ENCODE assay signal across 11 cellular contexts in the genomic region with DNA sequence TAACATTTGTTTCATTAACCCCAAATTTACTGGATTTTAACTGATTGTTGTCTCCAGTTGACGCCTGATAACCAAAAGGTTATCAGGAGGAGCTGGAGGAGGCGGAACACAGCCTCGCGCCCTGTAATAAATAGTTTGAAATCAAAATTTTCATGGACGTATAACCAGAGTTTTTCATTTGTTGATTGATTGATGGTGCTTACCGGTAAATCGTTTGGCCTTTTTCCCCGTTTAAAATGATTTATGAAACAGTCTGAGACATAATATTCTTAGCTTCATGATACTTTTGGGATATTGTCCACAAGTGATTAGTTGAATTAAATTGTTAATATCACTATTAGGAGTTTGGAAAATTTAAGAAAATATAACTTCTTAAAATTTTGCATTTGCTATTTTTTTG. TPM values are rescaled to one million over a fixed set of nuclear protein-coding genes. Genes with fewer than 3 reads are reported as not detected.
DNase-seq lines count a peak whose midpoint lies in the region; ATAC-seq and TF ChIP-seq lines count a peak whose summit lies in the region.
"Had no signal": no experiment of that assay in that cellular context is flagged by ENCODE, and none has a peak within 500 bp of the region (broad histone marks: within the 10 kb centered on the region; RNA-seq: fewer than 3 reads in every experiment).

No MANE protein-coding gene starts in this region.

- no peak for ATAC-seq in psoas muscle

- H4K20me1 ChIP-seq in DOHH2 (ENCODE audit: control insufficient read depth, insufficient read depth, low read depth, low read length) (peaks cover 2% of the 10 kb centered on the region; the same call in 1 of the 2 replicates), MM.1S (ENCODE audit: insufficient read depth, low read length) (no peaks in the 10 kb centered on the region)

- CTCF ChIA-PET in RWPE1 (lab: Yijun Ruan, JAX), result interaction anchor here (0.6 kb wide), 1 partner anchor 1637 kb away, joined by 3 read pairs; the partner anchor contains the start of gene RRAGA

- H3K36me3 Mint-ChIP-seq in activated T-helper 2 cell treated with anti-CD3 and anti-CD28 coated beads, Interferon-gamma antibody, Interleukin-2, Interleukin-4, amounts not matched to agents 10 μg/mL and 5 μg/mL and 100 μg/mL, durations not matched to agents 14 hours and 24 hours and 36 hours (ENCODE audit: low read depth), result no peaks in the 10 kb centered on the region

- no peaks in the 10 kb centered on the region for H3K9me3 ChIP-seq in DOHH2 (ENCODE audit: control insufficient read depth, insufficient read depth, low read length)
- H3K9me3 ChIP-seq in MM.1S (replicated peaks; ENCODE audit: insufficient read depth, low read length), result no peaks in the 10 kb centered on the region
- no peaks in the 10 kb centered on the region for H3K9me3 ChIP-seq in psoas muscle
- H3K9me3 ChIP-seq: suprapubic skin had no signal

- H3K9me3 Mint-ChIP-seq in activated T-helper 2 cell treated with anti-CD3 and anti-CD28 coated beads, Interferon-gamma antibody, Interleukin-2, Interleukin-4, amounts not matched to agents 10 μg/mL and 5 μg/mL and 100 μg/mL, durations not matched to agents 14 hours and 24 hours and 36 hours, result no peaks in the 10 kb centered on the region

- no peak overlapping the region for H3K9ac ChIP-seq in MM.1S (ENCODE audit: low read length)

- no peak overlapping the region for H3K27ac ChIP-seq in DOHH2 (ENCODE audit: low read depth, low read length)
- H3K27ac ChIP-seq in MM.1S (ENCODE audit: low read length), result no peak overlapping the region
- H3K27ac ChIP-seq in psoas muscle, result peak overlapping the region; percentile 96
- H3K27ac ChIP-seq in RWPE1, result no peak overlapping the region

- no peaks in the 10 kb centered on the region for H3K27me3 Mint-ChIP-seq in activated T-helper 2 cell treated with anti-CD3 and anti-CD28 coated beads, Interferon-gamma antibody, Interleukin-2, Interleukin-4, amounts not matched to agents 10 μg/mL and 5 μg/mL and 100 μg/mL, durations not matched to agents 14 hours and 24 hours and 36 hours (ENCODE audit: low read depth)

- TF ChIP-seq CTCF in DOHH2 (IDR thresholded peaks at IDR 0.05; ENCODE audit: low read depth, low read length, poor library complexity, severe bottlenecking), result no peak
- no peak for TF ChIP-seq CTCF in MM.1S (IDR thresholded peaks at IDR 0.05; ENCODE audit: low read length)
- TF ChIP-seq CTCF in psoas muscle (IDR thresholded peaks at IDR 0.05), result no peak
- TF ChIP-seq CTCF in RWPE1 (conservative IDR thresholded peaks at IDR 0.05; ENCODE audit: low read depth), result no peak

- H2AFZ ChIP-seq in MM.1S (ENCODE audit: low read length), result no peak overlapping the region

- H3K4me3 ChIP-seq in DOHH2 (ENCODE audit: low read length), result peak overlapping the region; percentile 86
- H3K4me3 ChIP-seq in MM.1S (ENCODE audit: low read length), result no peak overlapping the region
- peak overlapping the region; percentile 89 for H3K4me3 ChIP-seq in psoas muscle

- no peak overlapping the region for H3K4me3 Mint-ChIP-seq in activated T-helper 2 cell treated with anti-CD3 and anti-CD28 coated beads, Interferon-gamma antibody, Interleukin-2, Interleukin-4, amounts not matched to agents 10 μg/mL and 5 μg/mL and 100 μg/mL, durations not matched to agents 14 hours and 24 hours and 36 hours (ENCODE audit: low read depth)

- peak overlapping the region; percentile 81 for H3K4me2 ChIP-seq in DOHH2 (ENCODE audit: low read length)
- H3K4me2 ChIP-seq in MM.1S (ENCODE audit: low read depth, low read length), result peak overlapping the region; percentile 70; the same call in 1 of the 2 replicates

- intact Hi-C loops in psoas muscle (cut with DNase I), result loop anchor here (2.0 kb wide), 2 partner anchors 63 to 65 kb away; partner anchors contain the start of gene MLLT3 (in 1 of the 2)
- intact Hi-C loops in activated T-helper 2 cell treated with anti-CD3 and anti-CD28 coated beads, Interferon-gamma antibody, Interleukin-2, Interleukin-4, amounts not matched to agents 10 μg/mL and 5 μg/mL and 100 μg/mL, durations not matched to agents 14 hours and 24 hours and 36 hours (cut with micrococcal nuclease), result loop anchor here (2.0 kb wide), 3 partner anchors 127 to 477 kb away; no protein-coding TSS in a partner anchor

- H3K9me2 ChIP-seq in DOHH2 (replicated peaks; ENCODE audit: control insufficient read depth, low read length), result no peaks in the 10 kb centered on the region
- H3K9me2 ChIP-seq in MM.1S (replicated peaks; ENCODE audit: insufficient read depth, low read length), result no peaks in the 10 kb centered on the region

- H3K27me3 ChIP-seq in DOHH2 (ENCODE audit: control insufficient read depth, low read length) (no peaks in the 10 kb centered on the region), MM.1S (replicated peaks; ENCODE audit: insufficient read depth, low read length) (no peaks in the 10 kb centered on the region), psoas muscle (ENCODE audit: insufficient read depth in 3 of 3, low read length in 2 of 3) (no peaks in the 10 kb centered on the region)
- H3K27me3 ChIP-seq: suprapubic skin had no signal

- WGBS in psoas muscle, 3 donors, result 49 to 60% (median 50%) methylated on average over 8 of the region's 8 CpGs

- H3F3A ChIP-seq in DOHH2 (ENCODE audit: control insufficient read depth, insufficient read depth), result no peaks in the 10 kb centered on the region
- H3F3A ChIP-seq in MM.1S (ENCODE audit: insufficient read depth, low read length), result no peaks in the 10 kb centered on the region

- peaks cover 21% of the 10 kb centered on the region for H3K4me1 Mint-ChIP-seq in activated T-helper 2 cell treated with anti-CD3 and anti-CD28 coated beads, Interferon-gamma antibody, Interleukin-2, Interleukin-4, amounts not matched to agents 10 μg/mL and 5 μg/mL and 100 μg/mL, durations not matched to agents 14 hours and 24 hours and 36 hours (ENCODE audit: low read depth)

- POLR2A ChIA-PET in RWPE1 (lab: Yijun Ruan, JAX; ENCODE audit: low non-redundant PET), result no interaction called here

- peaks cover 49% of the 10 kb centered on the region for H3K79me2 ChIP-seq in DOHH2 (ENCODE audit: control insufficient read depth, low read length)
- H3K79me2 ChIP-seq in MM.1S (ENCODE audit: low read length), result peaks cover 22% of the 10 kb centered on the region

- no peak for TF ChIP-seq POLR2A in erythroblast (IDR thresholded peaks at IDR 0.05; ENCODE audit: low read length)

- H3K36me3 ChIP-seq in DOHH2 (ENCODE audit: control insufficient read depth, low read length) (no peaks in the 10 kb centered on the region), MM.1S (replicated peaks; ENCODE audit: insufficient read depth, low read length) (no peaks in the 10 kb centered on the region), psoas muscle (ENCODE audit: insufficient read depth in 1 of 2, low read depth in 1 of 2) (no peaks in the 10 kb centered on the region)
- H3K36me3 ChIP-seq: suprapubic skin had no signal

- peaks cover 20% of the 10 kb centered on the region for H3K4me1 ChIP-seq in DOHH2 (ENCODE audit: control insufficient read depth, low read length)
- peaks cover 6% of the 10 kb centered on the region; the same call in 1 of the 2 replicates for H3K4me1 ChIP-seq in MM.1S (ENCODE audit: low read length)
- peaks cover 21% of the 10 kb centered on the region for H3K4me1 ChIP-seq in psoas muscle

- no peak overlapping the region for H3K27ac Mint-ChIP-seq in activated T-helper 2 cell treated with anti-CD3 and anti-CD28 coated beads, Interferon-gamma antibody, Interleukin-2, Interleukin-4, amounts not matched to agents 10 μg/mL and 5 μg/mL and 100 μg/mL, durations not matched to agents 14 hours and 24 hours and 36 hours

- DNase-seq in MM.1S (no peak), erythroblast (lab: John Stamatoyannopoulos, UW) (peak; percentile 15 to 25), psoas muscle (no peak), RWPE1 (ENCODE audit: low spot score) (no peak), SKM-1 (lab: John Stamatoyannopoulos, UW; ENCODE audit: unreplicated experiment) (no peak)
- DNase-seq in activated CD4-positive, alpha-beta T cell treated with anti-CD3 and anti-CD28 coated beads, Interleukin-2, amount 50 U/mL, for 1 hour, result no peak
- no peak for DNase-seq in activated T-helper 2 cell treated with anti-CD3 and anti-CD28 coated beads, Interferon-gamma antibody, Interleukin-2, Interleukin-4, amounts not matched to agents 10 μg/mL and 5 μg/mL and 100 μg/mL, durations not matched to agents 14 hours and 24 hours and 36 hours (ENCODE audit: low spot score)
- DNase-seq: occipital lobe; stimulated activated CD4-positive, alpha-beta T cell treated with anti-CD3 and anti-CD28 coated beads, Interleukin-4, amount 100 ng/mL, for 24 hours had no signal

RNA-seq across cellular contexts. Expression of gene FOCAD, which starts 1.7 kb away (rescaled TPM):
- 10 to 100 TPM; 12.1 to 24.8 (median 16.6) TPM for total RNA-seq in psoas muscle
- 1 to 10 TPM; 5.8 to 7.0 (median 6.3) TPM for polyA plus RNA-seq in psoas muscle
- 32.2 and 36.0 TPM in 2 replicates for total RNA-seq in activated T-helper 2 cell treated with anti-CD3 and anti-CD28 coated beads, Interferon-gamma antibody, Interleukin-2, Interleukin-4, amounts not matched to agents 10 μg/mL and 5 μg/mL and 100 μg/mL, durations not matched to agents 14 hours and 24 hours and 36 hours

Comparison
In these comparisons a context has a peak if more than half of its experiments do, and no peak if none do; other contexts are left out.
1. DNase-seq: peak in erythroblast (2 of 2); none in MM.1S (single experiment), psoas muscle (0 of 2), RWPE1 (single experiment), SKM-1 (single experiment), activated CD4-positive, alpha-beta T cell treated with anti-CD3 and anti-CD28 coated beads, Interleukin-2, amount 50 U/mL, for 1 hour (single experiment) and activated T-helper 2 cell treated with anti-CD3 and anti-CD28 coated beads, Interferon-gamma antibody, Interleukin-2, Interleukin-4, amounts not matched to agents 10 μg/mL and 5 μg/mL and 100 μg/mL, durations not matched to agents 14 hours and 24 hours and 36 hours (single experiment).